In genomic region chr1:235831148-235831547, GRCh38 we compare ENCODE assay signal across 8 cellular contexts. TPM values are rescaled to one million over a fixed set of nuclear protein-coding genes. Genes with fewer than 3 reads are reported as not detected.
A peak's percentile ranks its signal among the peaks of the same experiment; 100 is the strongest.
DNase-seq lines count a peak whose midpoint lies in the region; ATAC-seq, FAIRE-seq and TF ChIP-seq lines count a peak whose summit lies in the region.

No MANE protein-coding gene starts in this region.

- no peak overlapping the region for H2BK15ac ChIP-seq in mesendoderm (replicated peaks; ENCODE audit: low read depth)

- POLR2A ChIA-PET in HepG2 (lab: Yijun Ruan, JAX) = no interaction called here

- H3K27me3 ChIP-seq in mesendoderm (ENCODE audit: insufficient read depth, low read length, poor library complexity) (no peaks in the 10 kb centered on the region), HepG2 (ENCODE audit: control insufficient read depth in 1 of 2, insufficient read depth in 2 of 2, low read length in 2 of 2) (no peaks in the 10 kb centered on the region)

- H3K4ac ChIP-seq in mesendoderm (ENCODE audit: low read depth, low read length) = no peak overlapping the region

- peak overlapping the region in 2 of 3 donors; percentile 13 to 19 for H3K27ac Mint-ChIP-seq in IgD-negative memory B cell
- no peak overlapping the region for H3K27ac Mint-ChIP-seq in effector memory CD8-positive, alpha-beta T cell
- H3K27ac Mint-ChIP-seq in stimulated activated naive CD8-positive, alpha-beta T cell treated with anti-CD3 and anti-CD28 coated beads, Interleukin-15, Interleukin-2, amounts not matched to agents 100 ng/mL and 50 ng/mL, for 24 hours = peak overlapping the region; percentile 82
- H3K27ac Mint-ChIP-seq in chondrocyte (ENCODE audit: unreplicated experiment) = no peak overlapping the region

- H3K9ac ChIP-seq in mesendoderm (ENCODE audit: low read length) (no peak overlapping the region), HepG2 (ENCODE audit: insufficient read depth, low read depth, low read length) (no peak overlapping the region)

- no peak overlapping the region for H4K8ac ChIP-seq in mesendoderm (ENCODE audit: low read depth, low read length)

- H3K4me1 Mint-ChIP-seq in IgD-negative memory B cell (peaks cover 10 to 13% (median 11%) of the 10 kb centered on the region in 3 donors), chondrocyte (ENCODE audit: low read depth) (peaks cover 5% of the 10 kb centered on the region)
- peaks cover 2 to 29% of the 10 kb centered on the region in 2 donors for H3K4me1 Mint-ChIP-seq in effector memory CD8-positive, alpha-beta T cell (ENCODE audit: low read depth in 2 of 2)
- H3K4me1 Mint-ChIP-seq in stimulated activated naive CD8-positive, alpha-beta T cell treated with anti-CD3 and anti-CD28 coated beads, Interleukin-15, Interleukin-2, amounts not matched to agents 100 ng/mL and 50 ng/mL, for 24 hours (ENCODE audit: low read depth) = peaks cover 26% of the 10 kb centered on the region

- no peaks in the 10 kb centered on the region for H4K20me1 ChIP-seq in HepG2 (ENCODE audit: insufficient read depth, low read length)

- CTCF ChIA-PET in HepG2 (lab: Yijun Ruan, JAX; ENCODE audit: low intra/inter-chr PET ratio, low total read pairs) = no interaction called here

- H3K4me3 Mint-ChIP-seq in IgD-negative memory B cell (no peak overlapping the region), chondrocyte (ENCODE audit: unreplicated experiment) (no peak overlapping the region)
- no peak overlapping the region for H3K4me3 Mint-ChIP-seq in effector memory CD8-positive, alpha-beta T cell
- H3K4me3 Mint-ChIP-seq in stimulated activated naive CD8-positive, alpha-beta T cell treated with anti-CD3 and anti-CD28 coated beads, Interleukin-15, Interleukin-2, amounts not matched to agents 100 ng/mL and 50 ng/mL, for 24 hours = peak overlapping the region; percentile 47

- H3K27me3 Mint-ChIP-seq in IgD-negative memory B cell = no peaks in the 10 kb centered on the region
- no peaks in the 10 kb centered on the region for H3K27me3 Mint-ChIP-seq in effector memory CD8-positive, alpha-beta T cell
- no peaks in the 10 kb centered on the region for H3K27me3 Mint-ChIP-seq in stimulated activated naive CD8-positive, alpha-beta T cell treated with anti-CD3 and anti-CD28 coated beads, Interleukin-15, Interleukin-2, amounts not matched to agents 100 ng/mL and 50 ng/mL, for 24 hours
- no peaks in the 10 kb centered on the region for H3K27me3 Mint-ChIP-seq in chondrocyte (ENCODE audit: low read depth)

- no peak for TF ChIP-seq EP300 in HepG2 (IDR thresholded peaks at IDR 0.05; ENCODE audit: low read depth in 2 of 2, low read length in 2 of 2)
- TF ChIP-seq EP300 in HepG2 (CRISPR knock-in tag; IDR thresholded peaks at IDR 0.05; ENCODE audit: borderline replicate concordance) = no peak

- no peaks in the 10 kb centered on the region for H3K9me3 ChIP-seq in HepG2 (ENCODE audit: low read length)

- H4K5ac ChIP-seq in mesendoderm (ENCODE audit: low read length) = no peak overlapping the region

- H3K27ac ChIP-seq in mesendoderm (ENCODE audit: low read depth, low read length) (no peak overlapping the region), HepG2 (ENCODE audit: extremely low read length, insufficient read depth, low read length) (no peak overlapping the region)

- TF ChIP-seq CTCF in chondrocyte (IDR thresholded peaks at IDR 0.05) (no peak), HepG2 (CRISPR knock-in tag; IDR thresholded peaks at IDR 0.05) (no peak)

- FAIRE-seq in GM12892 (lab: Jason Lieb, UNC) (peak; percentile 70), HepG2 (lab: Jason Lieb, UNC) (no peak)

- WGBS in mesendoderm (ENCODE audit: extremely low coverage, insufficient coverage, low lambda C conversion rate) = no CpG with 5 or more reads among the region's 5 CpGs
- WGBS in HepG2 (ENCODE audit: low lambda C conversion rate) = 88% methylated on average over 5 of the region's 5 CpGs

- no peak overlapping the region for H3K4me2 ChIP-seq in mesendoderm (ENCODE audit: low read length)
- no peak overlapping the region for H3K4me2 ChIP-seq in HepG2 (ENCODE audit: low read depth, low read length)

- H2BK5ac ChIP-seq in mesendoderm (ENCODE audit: low read length) = no peak overlapping the region

- H3K36me3 Mint-ChIP-seq in IgD-negative memory B cell (peaks cover 7% of the 10 kb centered on the region), chondrocyte (ENCODE audit: low read depth) (peaks cover 7% of the 10 kb centered on the region)
- H3K36me3 Mint-ChIP-seq in effector memory CD8-positive, alpha-beta T cell (ENCODE audit: insufficient read depth) = peaks cover 34% of the 10 kb centered on the region
- H3K36me3 Mint-ChIP-seq in stimulated activated naive CD8-positive, alpha-beta T cell treated with anti-CD3 and anti-CD28 coated beads, Interleukin-15, Interleukin-2, amounts not matched to agents 100 ng/mL and 50 ng/mL, for 24 hours (ENCODE audit: low read depth) = peaks cover 50% of the 10 kb centered on the region

- H3K79me1 ChIP-seq in mesendoderm (ENCODE audit: low read length) = no peaks in the 10 kb centered on the region

- no peak overlapping the region for H2BK120ac ChIP-seq in mesendoderm (ENCODE audit: low read depth, low read length)

- no peak overlapping the region for H3K18ac ChIP-seq in mesendoderm (ENCODE audit: low read length)

- intact Hi-C loops in HepG2 (cut with micrococcal nuclease; ENCODE audit: unreplicated experiment) = no loop called here

- H3K4me1 ChIP-seq in mesendoderm (ENCODE audit: control insufficient read depth, low read depth, low read length) = no peaks in the 10 kb centered on the region
- H3K4me1 ChIP-seq in HepG2 (ENCODE audit: insufficient read depth, low read length) = peaks cover 7% of the 10 kb centered on the region

- ATAC-seq in GM21576 (IDR thresholded peaks at IDR 0.05; ENCODE audit: unreplicated experiment) (peak; percentile 96), HepG2 (no peak)
- peak; percentile 53 for ATAC-seq in effector memory CD8-positive, alpha-beta T cell (replicated peaks)

- in situ Hi-C loops in HepG2 (cut with HindIII; ENCODE audit: extremely low pct_ligation_motif_present, low pct_unique_long_range_greater_than_20kb) = no loop called here

- H3K9me3 Mint-ChIP-seq in IgD-negative memory B cell (no peaks in the 10 kb centered on the region), chondrocyte (ENCODE audit: low read depth) (no peaks in the 10 kb centered on the region)
- no peaks in the 10 kb centered on the region for H3K9me3 Mint-ChIP-seq in effector memory CD8-positive, alpha-beta T cell
- H3K9me3 Mint-ChIP-seq in stimulated activated naive CD8-positive, alpha-beta T cell treated with anti-CD3 and anti-CD28 coated beads, Interleukin-15, Interleukin-2, amounts not matched to agents 100 ng/mL and 50 ng/mL, for 24 hours = no peaks in the 10 kb centered on the region

- no peak overlapping the region for H2AFZ ChIP-seq in HepG2 (ENCODE audit: low read length)

- H2AK5ac ChIP-seq in mesendoderm (ENCODE audit: low read length) = no peak overlapping the region

- H3K79me2 ChIP-seq in mesendoderm (ENCODE audit: control insufficient read depth, insufficient read depth, low read length) (no peaks in the 10 kb centered on the region), HepG2 (ENCODE audit: insufficient read depth, low read length) (no peaks in the 10 kb centered on the region)

- H3K36me3 ChIP-seq in mesendoderm (ENCODE audit: control insufficient read depth, insufficient read depth, low read length) (no peaks in the 10 kb centered on the region), HepG2 (replicated peaks in 1 of 2; ENCODE audit: control insufficient read depth in 1 of 2, insufficient read depth in 2 of 2, low read length in 2 of 2) (no peaks in the 10 kb centered on the region)

- TF ChIP-seq POLR2A in GM12892 (IDR thresholded peaks at IDR 0.05; ENCODE audit: low read depth, low read length) (no peak), HepG2 (IDR thresholded peaks at IDR 0.05; ENCODE audit: insufficient read depth in 1 of 2, low read depth in 2 of 2, low read length in 2 of 2) (no peak)

- H3K23ac ChIP-seq in mesendoderm (ENCODE audit: low read length) = no peak overlapping the region

- H3K4me3 ChIP-seq in mesendoderm (ENCODE audit: low read length) (no peak overlapping the region), HepG2 (replicated peaks in 1 of 3; ENCODE audit: insufficient read depth in 1 of 3, low read depth in 2 of 3, low read length in 3 of 3) (no peak overlapping the region)

- no peak for TF ChIP-seq RAD21 in HepG2 (CRISPR knock-in tag; IDR thresholded peaks at IDR 0.05)

- DNase-seq in GM12892 (ENCODE audit: insufficient read length) = no peak
- DNase-seq in effector memory CD8-positive, alpha-beta T cell = no peak
- no peak for DNase-seq in mesendoderm
- no peak for DNase-seq in chondrocyte (ENCODE audit: low spot score)
- no peak for DNase-seq in HepG2 (ENCODE audit: low spot score)

- no peak overlapping the region for H3K56ac ChIP-seq in mesendoderm (ENCODE audit: low read length)

- no TSS peak for BruUV-seq in HepG2 (replicated peaks; lab: Mats Ljungman, UMichigan)

TF ChIP-seq in HepG2, 621 proteins besides CTCF, POLR2A, EP300 and RAD21 (continues in another document):
- no peak for TF ChIP-seq KDM5A (IDR thresholded peaks at IDR 0.05; ENCODE audit: borderline replicate concordance, low read length)

RNA-seq across cellular contexts. Expression of gene LYST, which starts 35.6 kb away (rescaled TPM):
- polyA plus RNA-seq in GM12892 (2012; ENCODE audit: missing spikeins) = 7.9 TPM
- polyA plus RNA-seq in IgD-negative memory B cell (29.4 TPM), HepG2 (2011; rRNA removed) (0.91 and 1.3 TPM in 2 replicates)
- 0.17 TPM for polyA plus RNA-seq in mesendoderm (2013, experiment 1 of 2)
- 0.20 TPM for polyA plus RNA-seq in mesendoderm (2013, experiment 2 of 2)
- total RNA-seq in chondrocyte (14.9 to 16.4 TPM (median 16.0 TPM) in 3 replicates), HepG2 (2016; rRNA removed; fragmentation: Illumina TruSeq; extraction: Trizol) (2.5 and 2.7 TPM in 2 replicates)
- 2.5 and 2.8 TPM in 2 replicates for total RNA-seq in HepG2 (2016; cell fraction: cytosol; rRNA removed; fragmentation: Illumina TruSeq; extraction: Trizol; ENCODE audit: low read depth)
- 2.8 and 3.0 TPM in 2 replicates for total RNA-seq in HepG2 (2016; cell fraction: insoluble cytoplasmic fraction; rRNA removed; fragmentation: Illumina TruSeq; extraction: Trizol)
- total RNA-seq in HepG2 (2016; cell fraction: membrane; rRNA removed; fragmentation: Illumina TruSeq; extraction: Trizol) = 1.3 and 1.6 TPM in 2 replicates
- 5.8 and 6.4 TPM in 2 replicates for total RNA-seq in HepG2 (2016; cell fraction: nucleus; rRNA removed; fragmentation: Illumina TruSeq; extraction: Trizol)
- 0.55 and 1.0 TPM in 2 replicates for polyA plus RNA-seq in HepG2 (2011; cell fraction: cytosol; rRNA removed)
- 1.5 and 1.6 TPM in 2 replicates for polyA plus RNA-seq in HepG2 (2011; cell fraction: nucleus; rRNA removed)
- 0.80 and 0.81 TPM in 2 replicates for polyA plus RNA-seq in HepG2 (2012)
- 2.1 and 2.9 TPM in 2 replicates for polyA plus RNA-seq in HepG2 (2016; cell fraction: cytosol; fragmentation: Illumina TruSeq; extraction: Trizol; ENCODE audit: low read depth)
- 2.1 and 2.2 TPM in 2 replicates for polyA plus RNA-seq in HepG2 (2016; cell fraction: insoluble cytoplasmic fraction; fragmentation: Illumina TruSeq; extraction: Trizol; ENCODE audit: low read depth)
- polyA plus RNA-seq in HepG2 (2016; cell fraction: membrane; fragmentation: Illumina TruSeq; extraction: Trizol; ENCODE audit: low read depth) = 1.7 and 1.8 TPM in 2 replicates
- polyA plus RNA-seq in HepG2 (2016; cell fraction: nucleus; fragmentation: Illumina TruSeq; extraction: Trizol; ENCODE audit: insufficient read depth, low read depth) = 3.3 and 5.1 TPM in 2 replicates
- 1.4 and 4.8 TPM in 2 replicates for polyA minus RNA-seq in HepG2 (2011; rRNA and poly(A)+ RNA removed; ENCODE audit: low replicate concordance)
- 2.0 and 2.5 TPM in 2 replicates for polyA minus RNA-seq in HepG2 (2011; cell fraction: cytosol; rRNA and poly(A)+ RNA removed)
- polyA minus RNA-seq in HepG2 (2011; cell fraction: nucleus; rRNA and poly(A)+ RNA removed) = 7.7 and 8.7 TPM in 2 replicates

Comparison
In these comparisons a context has a peak if more than half of its experiments do, and no peak if none do; other contexts are left out.
1. H3K27ac Mint-ChIP-seq: peak in IgD-negative memory B cell (2 of 3) and stimulated activated naive CD8-positive, alpha-beta T cell treated with anti-CD3 and anti-CD28 coated beads, Interleukin-15, Interleukin-2, amounts not matched to agents 100 ng/mL and 50 ng/mL, for 24 hours (single experiment); none in effector memory CD8-positive, alpha-beta T cell (0 of 2) and chondrocyte (single experiment).